Comparison of ENCODE assay signal across 8 cellular contexts in genomic region chr18:46173393-46174316, GRCh38.
DNase-seq lines count a peak whose midpoint lies in the region; ATAC-seq, FAIRE-seq and TF ChIP-seq lines count a peak whose summit lies in the region.

No MANE protein-coding gene starts in this region.

- ATAC-seq in GM18498 (IDR thresholded peaks at IDR 0.05; ENCODE audit: unreplicated experiment) (peak; percentile 89), HG02885 (IDR thresholded peaks at IDR 0.05; ENCODE audit: poor library complexity, unreplicated experiment) (peak; percentile 87), psoas muscle (peak; percentile 91 to 94 (median 93))

- FAIRE-seq in urothelium cell line (lab: Jason Lieb, UNC), result no peak

- H3K27me3 ChIP-seq in right atrium auricular region (no peaks in the 10 kb centered on the region), psoas muscle (ENCODE audit: insufficient read depth in 3 of 3, low read length in 2 of 3) (no peaks in the 10 kb centered on the region)

- peak; percentile 86 to 95 for TF ChIP-seq CTCF in right atrium auricular region (IDR thresholded peaks at IDR 0.05)
- peak; percentile 80 for TF ChIP-seq CTCF in psoas muscle (IDR thresholded peaks at IDR 0.05)

- 0 to 1% (median 0%) methylated on average over 83 to 90 of the region's 90 CpGs for WGBS in psoas muscle, 3 donors

- intact Hi-C loops in psoas muscle (cut with DNase I), result loop anchor here (1.0 to 10.0 kb wide), 6 partner anchors 39 to 485 kb away; no protein-coding TSS in a partner anchor

- DNase-seq in NCI-H146 treated with DMSO at 0.1 percent for 48 hours (lab: John Stamatoyannopoulos, UW; ENCODE audit: unreplicated experiment) (peak; percentile 96), T-helper 1 cell (peak; percentile 83 to 94 (median 88)), right atrium auricular region (ENCODE audit: low spot score) (peak; percentile 93), psoas muscle (peak; percentile 95 to 98), urothelium cell line (ENCODE audit: low spot score) (peak; percentile 92)

- H3K27ac ChIP-seq in angular gyrus (ENCODE audit: low read depth, low read length), result peak overlapping the region; percentile 87
- peak overlapping the region; percentile 92 to 93 for H3K27ac ChIP-seq in right atrium auricular region
- H3K27ac ChIP-seq in psoas muscle, result peak overlapping the region; percentile 94

- peak overlapping the region; percentile 94 to 97 for H3K4me3 ChIP-seq in right atrium auricular region
- H3K4me3 ChIP-seq in psoas muscle, result peak overlapping the region; percentile 80

- H3K9me3 ChIP-seq in right atrium auricular region, result no peaks in the 10 kb centered on the region
- no peaks in the 10 kb centered on the region for H3K9me3 ChIP-seq in psoas muscle

- H3K4me1 ChIP-seq in right atrium auricular region (peaks cover 0 to 26% of the 10 kb centered on the region in 2 donors), psoas muscle (peaks cover 26% of the 10 kb centered on the region)

- H3K36me3 ChIP-seq in right atrium auricular region (no peaks in the 10 kb centered on the region), psoas muscle (ENCODE audit: insufficient read depth in 1 of 2, low read depth in 1 of 2) (no peaks in the 10 kb centered on the region)

Comparison
In these comparisons a context has a peak if more than half of its experiments do, and no peak if none do; other contexts are left out.
1. Peak in every context shown above with its lines: DNase-seq, ATAC-seq, H3K4me3 ChIP-seq and H3K27ac ChIP-seq.